Comparison of ENCODE assay signal across 11 cellular contexts in genomic region chr19:39558623-39559117, GRCh38. TPM values are rescaled to one million over a fixed set of nuclear protein-coding genes. Genes with fewer than 3 reads are reported as not detected.
DNase-seq lines count a peak whose midpoint lies in the region; ATAC-seq and TF ChIP-seq lines count a peak whose summit lies in the region.
"Had no signal": no experiment of that assay in that cellular context is flagged by ENCODE, and none has a peak within 500 bp of the region (broad histone marks: within the 10 kb centered on the region; RNA-seq: fewer than 3 reads in every experiment).

No MANE protein-coding gene starts in this region.

- H3K9ac ChIP-seq in OCI-LY1 (ENCODE audit: low read length) = peak overlapping the region; percentile 17; the same call in 1 of the 2 replicates

- H3K4me3 ChIP-seq in OCI-LY1 (ENCODE audit: low read depth, low read length, poor library complexity, severe bottlenecking) = peak overlapping the region; percentile 31
- H3K4me3 ChIP-seq: stomach had no signal

- no peaks in the 10 kb centered on the region for H3K9me3 Mint-ChIP-seq in activated CD8-positive, alpha-beta memory T cell treated with anti-CD3 and anti-CD28 coated beads, Interleukin-2, amount 10 ng/mL, durations not matched to agents 7 days and 5 days (ENCODE audit: low read depth)
- H3K9me3 Mint-ChIP-seq in activated naive CD8-positive, alpha-beta T cell (ENCODE audit: low read depth) = no peaks in the 10 kb centered on the region
- no peaks in the 10 kb centered on the region for H3K9me3 Mint-ChIP-seq in stimulated activated naive B cell treated with anti-CD40 and anti-IgM and Interleukin-4, amounts not matched to agents 10 μg/mL and 1 μg/mL and 100 μg/mL, for 72 hours
- H3K9me3 Mint-ChIP-seq: HFFc6 had no signal

- H3F3A ChIP-seq in OCI-LY1 (ENCODE audit: insufficient read depth, low read length) = no peaks in the 10 kb centered on the region

- TF ChIP-seq CTCF in OCI-LY1 (IDR thresholded peaks at IDR 0.05; ENCODE audit: low read length) = no peak

- H3K4me1 Mint-ChIP-seq in activated CD8-positive, alpha-beta memory T cell treated with anti-CD3 and anti-CD28 coated beads, Interleukin-2, amount 10 ng/mL, durations not matched to agents 7 days and 5 days = peaks cover 23% of the 10 kb centered on the region
- peaks cover 23% of the 10 kb centered on the region for H3K4me1 Mint-ChIP-seq in activated naive CD8-positive, alpha-beta T cell (ENCODE audit: low read depth)
- peaks cover 12 to 13% of the 10 kb centered on the region in 2 donors for H3K4me1 Mint-ChIP-seq in stimulated activated naive B cell treated with anti-CD40 and anti-IgM and Interleukin-4, amounts not matched to agents 10 μg/mL and 1 μg/mL and 100 μg/mL, for 72 hours

- no peak overlapping the region for H3K27ac ChIP-seq in OCI-LY1 (ENCODE audit: low read depth, low read length, poor library complexity, severe bottlenecking)

- H3K36me3 ChIP-seq in OCI-LY1 (ENCODE audit: insufficient read depth, low read length) = no peaks in the 10 kb centered on the region
- H3K36me3 ChIP-seq: stomach had no signal

- H2AFZ ChIP-seq in OCI-LY1 (ENCODE audit: low read length) = no peak overlapping the region

- CTCF ChIA-PET in activated CD8-positive, alpha-beta memory T cell treated with anti-CD3 and anti-CD28 coated beads, Interleukin-2, amount 10 ng/mL, durations not matched to agents 7 days and 5 days (lab: Charles Lee) = interaction anchor here (0.9 kb wide), 1 partner anchor 117 kb away, joined by 3 read pairs; no protein-coding TSS in a partner anchor

- H3K27me3 Mint-ChIP-seq in activated CD8-positive, alpha-beta memory T cell treated with anti-CD3 and anti-CD28 coated beads, Interleukin-2, amount 10 ng/mL, durations not matched to agents 7 days and 5 days = peaks cover 3% of the 10 kb centered on the region
- H3K27me3 Mint-ChIP-seq in activated naive CD8-positive, alpha-beta T cell = no peaks in the 10 kb centered on the region
- H3K27me3 Mint-ChIP-seq in stimulated activated naive B cell treated with anti-CD40 and anti-IgM and Interleukin-4, amounts not matched to agents 10 μg/mL and 1 μg/mL and 100 μg/mL, for 72 hours = peaks cover 0 to 7% of the 10 kb centered on the region in 2 donors

- no peaks in the 10 kb centered on the region for H4K20me1 ChIP-seq in OCI-LY1 (ENCODE audit: insufficient read depth, low read length)

- no peaks in the 10 kb centered on the region for H3K9me2 ChIP-seq in OCI-LY1 (ENCODE audit: low read depth, low read length)

- H3K4me2 ChIP-seq in OCI-LY1 (ENCODE audit: low read length) = peak overlapping the region; percentile 50

- H3K27ac Mint-ChIP-seq in activated CD8-positive, alpha-beta memory T cell treated with anti-CD3 and anti-CD28 coated beads, Interleukin-2, amount 10 ng/mL, durations not matched to agents 7 days and 5 days = peak overlapping the region; percentile 68
- H3K27ac Mint-ChIP-seq in activated naive CD8-positive, alpha-beta T cell = peak overlapping the region; percentile 90
- H3K27ac Mint-ChIP-seq in stimulated activated naive B cell treated with anti-CD40 and anti-IgM and Interleukin-4, amounts not matched to agents 10 μg/mL and 1 μg/mL and 100 μg/mL, for 72 hours = peak overlapping the region; percentile 43
- H3K27ac Mint-ChIP-seq: HFFc6 had no signal

- H3K36me3 Mint-ChIP-seq in activated CD8-positive, alpha-beta memory T cell treated with anti-CD3 and anti-CD28 coated beads, Interleukin-2, amount 10 ng/mL, durations not matched to agents 7 days and 5 days = no peaks in the 10 kb centered on the region
- H3K36me3 Mint-ChIP-seq in activated naive CD8-positive, alpha-beta T cell = no peaks in the 10 kb centered on the region
- H3K36me3 Mint-ChIP-seq in stimulated activated naive B cell treated with anti-CD40 and anti-IgM and Interleukin-4, amounts not matched to agents 10 μg/mL and 1 μg/mL and 100 μg/mL, for 72 hours = no peaks in the 10 kb centered on the region

- peak overlapping the region; percentile 48 for H3K4me3 Mint-ChIP-seq in activated CD8-positive, alpha-beta memory T cell treated with anti-CD3 and anti-CD28 coated beads, Interleukin-2, amount 10 ng/mL, durations not matched to agents 7 days and 5 days
- peak overlapping the region; percentile 70 for H3K4me3 Mint-ChIP-seq in activated naive CD8-positive, alpha-beta T cell
- peak overlapping the region in 1 of 2 donors; percentile 2 for H3K4me3 Mint-ChIP-seq in stimulated activated naive B cell treated with anti-CD40 and anti-IgM and Interleukin-4, amounts not matched to agents 10 μg/mL and 1 μg/mL and 100 μg/mL, for 72 hours
- H3K4me3 Mint-ChIP-seq: HFFc6 had no signal

- peak; percentile 48 for DNase-seq in activated CD8-positive, alpha-beta memory T cell treated with anti-CD3 and anti-CD28 coated beads, Interleukin-2, amount 10 ng/mL, durations not matched to agents 7 days and 5 days
- no peak for DNase-seq in activated CD8-positive, alpha-beta memory T cell treated with anti-CD3 and anti-CD28 coated beads for 24 hours
- no peak for DNase-seq in stimulated activated naive B cell treated with anti-CD40 and anti-IgM and Interleukin-4, amounts not matched to agents 10 μg/mL and 1 μg/mL and 100 μg/mL, for 72 hours
- DNase-seq in NCI-H187 (lab: John Stamatoyannopoulos, UW) = no peak
- no peak for DNase-seq in AG20443 (ENCODE audit: low spot score)
- no peak for DNase-seq in H4 (ENCODE audit: low spot score)
- DNase-seq: HFFc6, stomach had no signal

- no peaks in the 10 kb centered on the region for H3K9me3 ChIP-seq in OCI-LY1 (ENCODE audit: low read length)
- H3K9me3 ChIP-seq: stomach had no signal

- H3K4me1 ChIP-seq in OCI-LY1 (ENCODE audit: insufficient read depth, low read length, severe bottlenecking) = peaks cover 18% of the 10 kb centered on the region

- peak; percentile 77 for ATAC-seq in activated CD8-positive, alpha-beta memory T cell treated with anti-CD3 and anti-CD28 coated beads, Interleukin-2, amount 10 ng/mL, durations not matched to agents 7 days and 5 days
- no peak for ATAC-seq in stimulated activated naive B cell treated with anti-CD40 and anti-IgM and Interleukin-4, amounts not matched to agents 10 μg/mL and 1 μg/mL and 100 μg/mL, for 72 hours (replicated peaks)

- no peaks in the 10 kb centered on the region for H3K27me3 ChIP-seq in OCI-LY1 (ENCODE audit: insufficient read depth, low read length)
- H3K27me3 ChIP-seq: stomach had no signal

- H3K79me2 ChIP-seq in OCI-LY1 (ENCODE audit: insufficient read depth, low read length) = no peaks in the 10 kb centered on the region

RNA-seq across cellular contexts. Expression of gene EID2, which starts 18.7 kb away (rescaled TPM):
- 10 to 100 TPM; 15.1 to 16.3 TPM for total RNA-seq in activated CD8-positive, alpha-beta memory T cell treated with anti-CD3 and anti-CD28 coated beads, Interleukin-2, amount 10 ng/mL, durations not matched to agents 7 days and 5 days
- total RNA-seq in H4 (2014; rRNA removed; shearing (Covaris generic)) = 10.8 and 11.5 TPM in 2 replicates

RNA-seq across cellular contexts. Expression of gene EID2B, which starts 26.0 kb away (rescaled TPM):
- total RNA-seq in activated CD8-positive, alpha-beta memory T cell treated with anti-CD3 and anti-CD28 coated beads, Interleukin-2, amount 10 ng/mL, durations not matched to agents 7 days and 5 days = 1 to 10 TPM; 4.7 to 7.4 TPM
- total RNA-seq in H4 (2014; rRNA removed; shearing (Covaris generic)) = 3.2 and 3.3 TPM in 2 replicates

RNA-seq across cellular contexts. Expression of gene LGALS13, which starts 43.7 kb away (rescaled TPM):
- total RNA-seq in activated CD8-positive, alpha-beta memory T cell treated with anti-CD3 and anti-CD28 coated beads, Interleukin-2, amount 10 ng/mL, durations not matched to agents 7 days and 5 days = not detected
- not detected in 2 replicates for total RNA-seq in H4 (2014; rRNA removed; shearing (Covaris generic))
- total RNA-seq: HFFc6, omental fat pad, stomach had no signal

RNA-seq across cellular contexts. Expression of gene SELENOV, which starts 43.7 kb away (rescaled TPM):
- not detected for total RNA-seq in activated CD8-positive, alpha-beta memory T cell treated with anti-CD3 and anti-CD28 coated beads, Interleukin-2, amount 10 ng/mL, durations not matched to agents 7 days and 5 days
- total RNA-seq in H4 (2014; rRNA removed; shearing (Covaris generic)) = not detected in 2 replicates
- total RNA-seq: HFFc6, omental fat pad, stomach had no signal

RNA-seq across cellular contexts. Expression of gene DLL3, which starts 59.9 kb away (rescaled TPM):
- total RNA-seq in activated CD8-positive, alpha-beta memory T cell treated with anti-CD3 and anti-CD28 coated beads, Interleukin-2, amount 10 ng/mL, durations not matched to agents 7 days and 5 days = under 1 TPM; 0.26 to 0.98 TPM
- 2.0 and 2.2 TPM in 2 replicates for total RNA-seq in H4 (2014; rRNA removed; shearing (Covaris generic))
- total RNA-seq: stomach had no signal
